ENCODE assay signal across 24 cellular contexts in the genomic region with DNA sequence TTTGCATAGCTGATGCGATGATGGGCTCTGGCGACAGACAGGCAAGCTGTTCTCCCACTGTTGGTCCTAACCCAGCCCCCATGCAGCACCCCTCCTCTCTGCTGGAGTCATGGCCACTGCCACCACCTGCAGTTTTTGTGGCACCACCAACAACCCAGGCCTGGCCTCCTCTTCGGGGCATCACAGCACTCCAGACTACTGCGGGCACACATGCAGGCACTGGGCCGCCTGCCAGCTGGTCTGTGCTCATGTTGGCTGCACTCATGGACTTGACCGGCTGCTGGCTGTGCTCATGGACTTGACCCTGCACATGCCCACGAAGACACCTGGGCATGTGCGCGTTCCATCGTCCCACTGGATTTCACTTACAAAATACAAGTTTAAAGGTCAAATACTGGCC.
"Had no signal": no experiment of that assay in that cellular context is flagged by ENCODE, and none has a peak within 500 bp of the region (broad histone marks: within the 10 kb centered on the region; RNA-seq: fewer than 3 reads in every experiment).

No MANE protein-coding gene starts in this region.

- H3K4me3 ChIP-seq: ovary, psoas muscle, right lobe of liver, sigmoid colon, stomach, transverse colon, upper lobe of left lung, vagina had no signal

- H3K27me3 ChIP-seq: ovary, right lobe of liver, sigmoid colon, stomach, transverse colon, upper lobe of left lung, vagina had no signal

- H3K9ac ChIP-seq: parathyroid adenoma had no signal

- FAIRE-seq: small intestine, urothelium cell line had no signal

- DNase-seq: naive B cell; naive thymus-derived CD8-positive, alpha-beta T cell; nephron progenitor cell; occipital lobe; ovary; right lobe of liver; sigmoid colon; small intestine; stimulated activated CD4-positive, alpha-beta T cell treated with anti-CD3 and anti-CD28 coated beads, Interleukin-15, amount 100 ng/mL, for 24 hours; stimulated activated CD4-positive, alpha-beta T cell treated with anti-CD3 and anti-CD28 coated beads, Interleukin-2, amount 100 ng/mL, for 24 hours; stimulated activated CD4-positive, alpha-beta T cell treated with anti-CD3 and anti-CD28 coated beads, Interleukin-2, amount 100 ng/mL, for 48 hours; stimulated activated CD4-positive, alpha-beta T cell treated with anti-CD3 and anti-CD28 coated beads, Interleukin-4, amount 100 ng/mL, for 24 hours; stimulated activated naive B cell treated with anti-CD40 and anti-IgM and Interleukin-4, amounts not matched to agents 10 μg/mL and 1 μg/mL and 100 μg/mL, for 72 hours; stimulated activated naive CD4-positive, alpha-beta T cell treated with Interleukin-2 at 50 U/mL for 16 hours; stomach; transverse colon had no signal

- H2AFZ ChIP-seq: parathyroid adenoma had no signal

- H3K79me2 ChIP-seq: parathyroid adenoma had no signal

- ATAC-seq: naive thymus-derived CD8-positive, alpha-beta T cell; natural killer cell treated with Interleukin-12 subunit alpha and Interleukin-12 subunit beta and Interleukin-15 and Interleukin-18, amount 100 ng/mL, for 72 hours; psoas muscle; right cardiac atrium; right lobe of liver; stimulated activated effector memory CD8-positive, alpha-beta T cell treated with anti-CD3 and anti-CD28 coated beads, Interleukin-12 subunit alpha, Interleukin-12 subunit beta, amount 100 ng/mL, for 72 hours; stimulated activated naive B cell treated with anti-CD40 and anti-IgM and Interleukin-4, amounts not matched to agents 10 μg/mL and 1 μg/mL and 100 μg/mL, for 72 hours had no signal

- H3K36me3 ChIP-seq: ovary, right lobe of liver, sigmoid colon, stomach, transverse colon, upper lobe of left lung, vagina had no signal

- H3K27ac ChIP-seq: ovary, parathyroid adenoma, psoas muscle, right lobe of liver, sigmoid colon, stomach, transverse colon, upper lobe of left lung, vagina had no signal

- H3K9me3 ChIP-seq: ovary, psoas muscle, right lobe of liver, sigmoid colon, stomach, transverse colon, upper lobe of left lung, vagina had no signal

- H3K4me1 ChIP-seq: parathyroid adenoma, psoas muscle, right lobe of liver, sigmoid colon, stomach, transverse colon, upper lobe of left lung, vagina had no signal
